1 cellular context compared by ENCODE assay signal in genomic region chr1:2375923-2376260, GRCh38.
TF ChIP-seq lines count a peak whose summit lies in the region.

No MANE protein-coding gene starts in this region.

TF ChIP-seq in K562, 482 proteins besides CTCF, POLR2A, EP300 and RAD21:
- TF ChIP-seq SMC3 (conservative IDR thresholded peaks at IDR 0.05; ENCODE audit: insufficient read depth, low read depth, low read length) (no peak), ATF2 (CRISPR knock-in tag; IDR thresholded peaks at IDR 0.05) (0 out of 2 replicates have a peak, but pooled peaks have one; percentile 54), POLR2G (IDR thresholded peaks at IDR 0.05; ENCODE audit: low read depth, low read length) (peak; percentile 8), MYNN (IDR thresholded peaks at IDR 0.05) (no peak), MYNN (CRISPR knock-in tag; IDR thresholded peaks at IDR 0.05) (no peak)
- TF ChIP-seq, protein P1, sequence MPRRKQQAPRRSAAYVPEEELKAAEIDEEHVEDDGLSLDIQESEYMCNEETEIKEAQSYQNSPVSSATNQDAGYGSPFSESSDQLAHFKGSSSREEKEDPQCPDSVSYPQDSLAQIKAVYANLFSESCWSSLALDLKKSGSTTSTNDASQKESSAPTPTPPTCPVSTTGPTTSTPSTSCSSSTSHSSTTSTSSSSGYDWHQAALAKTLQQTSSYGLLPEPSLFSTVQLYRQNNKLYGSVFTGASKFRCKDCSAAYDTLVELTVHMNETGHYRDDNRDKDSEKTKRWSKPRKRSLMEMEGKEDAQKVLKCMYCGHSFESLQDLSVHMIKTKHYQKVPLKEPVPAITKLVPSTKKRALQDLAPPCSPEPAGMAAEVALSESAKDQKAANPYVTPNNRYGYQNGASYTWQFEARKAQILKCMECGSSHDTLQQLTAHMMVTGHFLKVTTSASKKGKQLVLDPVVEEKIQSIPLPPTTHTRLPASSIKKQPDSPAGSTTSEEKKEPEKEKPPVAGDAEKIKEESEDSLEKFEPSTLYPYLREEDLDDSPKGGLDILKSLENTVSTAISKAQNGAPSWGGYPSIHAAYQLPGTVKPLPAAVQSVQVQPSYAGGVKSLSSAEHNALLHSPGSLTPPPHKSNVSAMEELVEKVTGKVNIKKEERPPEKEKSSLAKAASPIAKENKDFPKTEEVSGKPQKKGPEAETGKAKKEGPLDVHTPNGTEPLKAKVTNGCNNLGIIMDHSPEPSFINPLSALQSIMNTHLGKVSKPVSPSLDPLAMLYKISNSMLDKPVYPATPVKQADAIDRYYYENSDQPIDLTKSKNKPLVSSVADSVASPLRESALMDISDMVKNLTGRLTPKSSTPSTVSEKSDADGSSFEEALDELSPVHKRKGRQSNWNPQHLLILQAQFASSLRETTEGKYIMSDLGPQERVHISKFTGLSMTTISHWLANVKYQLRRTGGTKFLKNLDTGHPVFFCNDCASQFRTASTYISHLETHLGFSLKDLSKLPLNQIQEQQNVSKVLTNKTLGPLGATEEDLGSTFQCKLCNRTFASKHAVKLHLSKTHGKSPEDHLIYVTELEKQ (CRISPR knock-in tag; IDR thresholded peaks at IDR 0.05): no peak
